ENCODE assay signal across 8 cellular contexts in genomic region chr6:136822051-136822378, GRCh38. TPM values are rescaled to one million over a fixed set of nuclear protein-coding genes. Genes with fewer than 3 reads are reported as not detected.
A peak's percentile ranks its signal among the peaks of the same experiment; 100 is the strongest.
DNase-seq lines count a peak whose midpoint lies in the region; ATAC-seq and TF ChIP-seq lines count a peak whose summit lies in the region.

No MANE protein-coding gene starts in this region.

- H3K9ac ChIP-seq in iPS-15b (ENCODE audit: low read depth, low read length): peak overlapping the region; percentile 71

- peak overlapping the region; percentile 99 for H3K27ac Mint-ChIP-seq in activated naive CD8-positive, alpha-beta T cell treated with anti-CD3 and anti-CD28 coated beads, Interleukin-2, amount 50 U/mL, for 24 hours

- H3K9me3 Mint-ChIP-seq in activated naive CD8-positive, alpha-beta T cell treated with anti-CD3 and anti-CD28 coated beads, Interleukin-2, amount 50 U/mL, for 24 hours: no peaks in the 10 kb centered on the region

- no peak for DNase-seq in AG09309 (ENCODE audit: low read depth)
- DNase-seq in Jurkat, Clone E6-1 (ENCODE audit: low read depth, low spot score): no peak
- peak; percentile 25 for DNase-seq in activated naive CD8-positive, alpha-beta T cell treated with anti-CD3 and anti-CD28 coated beads, Interleukin-2, amount 50 U/mL, for 24 hours
- DNase-seq in stimulated activated CD4-positive, alpha-beta T cell treated with anti-CD3 and anti-CD28 coated beads, Interleukin-12 subunit alpha, Interleukin-12 subunit beta, amount 100 ng/mL, for 48 hours (ENCODE audit: low read depth in 2 of 3, low spot score in 1 of 3): peak; percentile 5 to 38 (median 25)
- no peak for DNase-seq in SK-N-DZ (ENCODE audit: low spot score)
- DNase-seq in DMS153 treated with DMSO at 0.1 percent for 48 hours (lab: John Stamatoyannopoulos, UW; ENCODE audit: unreplicated experiment): no peak

- H3K4me1 Mint-ChIP-seq in activated naive CD8-positive, alpha-beta T cell treated with anti-CD3 and anti-CD28 coated beads, Interleukin-2, amount 50 U/mL, for 24 hours: peaks cover 24% of the 10 kb centered on the region

- no peaks in the 10 kb centered on the region for H3K4me1 ChIP-seq in iPS-15b (ENCODE audit: control insufficient read depth, insufficient read depth, low read length)

- peak; percentile 5 for ATAC-seq in GM19351 (IDR thresholded peaks at IDR 0.05; ENCODE audit: unreplicated experiment)
- ATAC-seq in activated naive CD8-positive, alpha-beta T cell treated with anti-CD3 and anti-CD28 coated beads, Interleukin-2, amount 50 U/mL, for 24 hours: peak; percentile 6

- H3K4me3 ChIP-seq in AG09309 (ENCODE audit: control insufficient read depth, low read depth, low read length): peak overlapping the region; percentile 76
- H3K4me3 ChIP-seq in Jurkat, Clone E6-1 (ENCODE audit: low read length): peak overlapping the region; percentile 66
- H3K4me3 ChIP-seq in iPS-15b (ENCODE audit: low read depth, low read length): peak overlapping the region; percentile 85

- no peaks in the 10 kb centered on the region for H3K9me3 ChIP-seq in iPS-15b (ENCODE audit: control insufficient read depth, insufficient read depth, low read length)

- H3K36me3 Mint-ChIP-seq in activated naive CD8-positive, alpha-beta T cell treated with anti-CD3 and anti-CD28 coated beads, Interleukin-2, amount 50 U/mL, for 24 hours (ENCODE audit: low read depth): peaks cover 20% of the 10 kb centered on the region

- peak overlapping the region; percentile 96 for H3K4me3 Mint-ChIP-seq in activated naive CD8-positive, alpha-beta T cell treated with anti-CD3 and anti-CD28 coated beads, Interleukin-2, amount 50 U/mL, for 24 hours

- H3K27me3 ChIP-seq in iPS-15b (ENCODE audit: control insufficient read depth, insufficient read depth, low read length): no peaks in the 10 kb centered on the region

- no peaks in the 10 kb centered on the region for H3K36me3 ChIP-seq in iPS-15b (ENCODE audit: control insufficient read depth, insufficient read depth, low read length)

- H3K27me3 Mint-ChIP-seq in activated naive CD8-positive, alpha-beta T cell treated with anti-CD3 and anti-CD28 coated beads, Interleukin-2, amount 50 U/mL, for 24 hours: peaks cover 4% of the 10 kb centered on the region

- TF ChIP-seq CTCF in AG09309 (IDR thresholded peaks at IDR 0.05; ENCODE audit: control insufficient read depth, insufficient read depth, low read depth, low read length, missing control alignments): no peak

RNA-seq across cellular contexts. Expression of gene PEX7, which starts 0.4 kb away (rescaled TPM):
- 7.9 TPM for polyA plus RNA-seq in Jurkat, Clone E6-1 (2012; ENCODE audit: insufficient read depth, insufficient read length)
- 20.7 and 22.9 TPM in 2 replicates for polyA plus RNA-seq in SK-N-DZ (2014; cell fraction: cytosol; rRNA removed)
- 9.9 and 15.8 TPM in 2 replicates for polyA plus RNA-seq in SK-N-DZ (2014; cell fraction: nucleus; rRNA removed)

RNA-seq across cellular contexts. Expression of gene MAP3K5, which starts 29.7 kb away (rescaled TPM):
- polyA plus RNA-seq in Jurkat, Clone E6-1 (2012; ENCODE audit: insufficient read depth, insufficient read length): 6.6 TPM
- polyA plus RNA-seq in SK-N-DZ (2014; cell fraction: cytosol; rRNA removed): 2.3 and 3.9 TPM in 2 replicates
- 2.8 and 5.1 TPM in 2 replicates for polyA plus RNA-seq in SK-N-DZ (2014; cell fraction: nucleus; rRNA removed)

Comparison
In these comparisons a context has a peak if more than half of its experiments do, and no peak if none do; other contexts are left out.
1. DNase-seq: peak in activated naive CD8-positive, alpha-beta T cell treated with anti-CD3 and anti-CD28 coated beads, Interleukin-2, amount 50 U/mL, for 24 hours (single experiment) and stimulated activated CD4-positive, alpha-beta T cell treated with anti-CD3 and anti-CD28 coated beads, Interleukin-12 subunit alpha, Interleukin-12 subunit beta, amount 100 ng/mL, for 48 hours (3 of 3); none in AG09309 (single experiment), Jurkat, Clone E6-1 (single experiment), SK-N-DZ (single experiment) and DMS153 treated with DMSO at 0.1 percent for 48 hours (single experiment).
2. Peak in every context shown above with its lines, with median percentiles within 50 percentile points of each other: H3K4me3 ChIP-seq.